Comparison of ENCODE assay signal across 1 cellular context in genomic region chr10:24303522-24304310, GRCh38.
TF ChIP-seq lines count a peak whose summit lies in the region.

No MANE protein-coding gene starts in this region.

TF ChIP-seq in H1, 55 proteins besides CTCF, POLR2A, EP300 and RAD21 (continued from another document):
- TF ChIP-seq CHD7 (IDR thresholded peaks at IDR 0.05; ENCODE audit: insufficient replicate concordance, low read length) (no peak), ZNF274 (IDR thresholded peaks at IDR 0.05; ENCODE audit: borderline replicate concordance, extremely low read depth, low read length) (no peak), CTBP2 (IDR thresholded peaks at IDR 0.05; ENCODE audit: borderline replicate concordance, insufficient read depth, insufficient read length, low read length) (no peak), MAX (IDR thresholded peaks at IDR 0.05) (no peak), BRCA1 (IDR thresholded peaks at IDR 0.05; ENCODE audit: low read depth, low read length) (no peak), CBX5 (IDR thresholded peaks at IDR 0.05; ENCODE audit: low read depth, low read length) (no peak), SAP30 (IDR thresholded peaks at IDR 0.05; ENCODE audit: insufficient read depth, insufficient replicate concordance, low read length) (no peak), EGR1 (IDR thresholded peaks at IDR 0.05; ENCODE audit: borderline replicate concordance, low read depth, low read length) (no peak), KDM4A (IDR thresholded peaks at IDR 0.05; ENCODE audit: low read depth, low read length, severe bottlenecking) (no peak), POLR2AphosphoS5 (IDR thresholded peaks at IDR 0.05; ENCODE audit: low read depth, low read length) (no peak), BCL11A (IDR thresholded peaks at IDR 0.05; ENCODE audit: low read depth in 2 of 2, low read length in 2 of 2) (no peak), SIN3A (conservative IDR thresholded peaks at IDR 0.05 in 1 of 2, IDR thresholded peaks at IDR 0.05 in 1 of 2; ENCODE audit: low read depth in 1 of 2, low read length in 2 of 2) (no peak), CHD2 (IDR thresholded peaks at IDR 0.05; ENCODE audit: low read length) (no peak), CBX8 (IDR thresholded peaks at IDR 0.05; ENCODE audit: borderline replicate concordance, low read depth, low read length) (no peak), ASH2L (IDR thresholded peaks at IDR 0.05; ENCODE audit: low read length) (no peak)
